Comparison of ENCODE assay signal across 2 cellular contexts in genomic region chr16:68367440-68367839, GRCh38.
TF ChIP-seq lines count a peak whose summit lies in the region.

No MANE protein-coding gene starts in this region.

TF ChIP-seq in IMR-90, 13 proteins besides CTCF, POLR2A, EP300 and RAD21:
- TF ChIP-seq MXI1 (IDR thresholded peaks at IDR 0.05; ENCODE audit: borderline replicate concordance, low read depth, low read length) = no peak
- no peak for TF ChIP-seq RCOR1 (IDR thresholded peaks at IDR 0.05; ENCODE audit: insufficient replicate concordance, low read length)
- TF ChIP-seq SMC3 (IDR thresholded peaks at IDR 0.05; ENCODE audit: low read depth, low read length) = no peak
- no peak for TF ChIP-seq NFE2L2 (IDR thresholded peaks at IDR 0.05; ENCODE audit: low read depth, low read length)
- TF ChIP-seq USF2 (IDR thresholded peaks at IDR 0.05; ENCODE audit: low read depth, low read length) = no peak

TF ChIP-seq in K562, 482 proteins besides CTCF, POLR2A, EP300 and RAD21:
- TF ChIP-seq ZNF584 (CRISPR knock-in tag; IDR thresholded peaks at IDR 0.05; ENCODE audit: low read depth) = no peak
- TF ChIP-seq PRMT5 (CRISPR knock-in tag; IDR thresholded peaks at IDR 0.05) = no peak
- TF ChIP-seq DMBX1 (CRISPR knock-in tag; IDR thresholded peaks at IDR 0.05; ENCODE audit: borderline replicate concordance) = no peak
- TF ChIP-seq MITF (IDR thresholded peaks at IDR 0.05) = no peak
- TF ChIP-seq THRB (CRISPR knock-in tag; conservative IDR thresholded peaks at IDR 0.05) = no peak
- no peak for TF ChIP-seq KDM5B (IDR thresholded peaks at IDR 0.05; ENCODE audit: insufficient replicate concordance, low read depth, low read length)
- no peak for TF ChIP-seq NFRKB (IDR thresholded peaks at IDR 0.05; ENCODE audit: low read depth)
- TF ChIP-seq SMAD4 (CRISPR knock-in tag; conservative IDR thresholded peaks at IDR 0.05) = no peak
- no peak for TF ChIP-seq NCOA4 (IDR thresholded peaks at IDR 0.05; ENCODE audit: partially characterized antibody)
